Comparison of ENCODE assay signal across 1 cellular context in the genomic region with DNA sequence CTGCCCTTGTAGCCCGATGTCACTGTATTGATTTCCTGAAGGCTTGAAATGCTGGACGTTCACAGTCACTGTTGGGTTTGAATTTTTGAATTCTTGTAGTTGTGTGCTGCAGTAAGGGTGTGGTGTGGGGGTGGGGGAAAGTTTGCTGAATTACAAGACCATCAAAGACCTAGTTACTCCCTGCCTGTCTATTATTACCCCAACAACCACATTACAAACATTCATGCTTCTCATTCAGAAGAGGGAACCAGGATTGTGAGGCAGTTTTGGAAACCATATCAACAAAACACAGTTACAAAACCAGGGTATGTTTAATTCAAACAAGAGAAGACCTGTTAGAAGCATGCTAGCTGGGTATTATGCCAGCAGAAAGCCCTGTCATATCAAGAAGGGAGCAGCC.
TF ChIP-seq lines count a peak whose summit lies in the region.

No MANE protein-coding gene starts in this region.

TF ChIP-seq in IMR-90, 13 proteins besides CTCF, POLR2A, EP300 and RAD21 (continued from another document):
- TF ChIP-seq CEBPB (IDR thresholded peaks at IDR 0.05; ENCODE audit: low read depth, low read length) (no peak), NFE2L2 (IDR thresholded peaks at IDR 0.05; ENCODE audit: low read depth, low read length) (no peak), BHLHE40 (IDR thresholded peaks at IDR 0.05; ENCODE audit: low read depth, low read length) (no peak), SMC3 (IDR thresholded peaks at IDR 0.05; ENCODE audit: low read depth, low read length) (no peak), FOS (IDR thresholded peaks at IDR 0.05; ENCODE audit: low read depth, low read length) (no peak)
